1 cellular context compared by ENCODE assay signal in the genomic region with DNA sequence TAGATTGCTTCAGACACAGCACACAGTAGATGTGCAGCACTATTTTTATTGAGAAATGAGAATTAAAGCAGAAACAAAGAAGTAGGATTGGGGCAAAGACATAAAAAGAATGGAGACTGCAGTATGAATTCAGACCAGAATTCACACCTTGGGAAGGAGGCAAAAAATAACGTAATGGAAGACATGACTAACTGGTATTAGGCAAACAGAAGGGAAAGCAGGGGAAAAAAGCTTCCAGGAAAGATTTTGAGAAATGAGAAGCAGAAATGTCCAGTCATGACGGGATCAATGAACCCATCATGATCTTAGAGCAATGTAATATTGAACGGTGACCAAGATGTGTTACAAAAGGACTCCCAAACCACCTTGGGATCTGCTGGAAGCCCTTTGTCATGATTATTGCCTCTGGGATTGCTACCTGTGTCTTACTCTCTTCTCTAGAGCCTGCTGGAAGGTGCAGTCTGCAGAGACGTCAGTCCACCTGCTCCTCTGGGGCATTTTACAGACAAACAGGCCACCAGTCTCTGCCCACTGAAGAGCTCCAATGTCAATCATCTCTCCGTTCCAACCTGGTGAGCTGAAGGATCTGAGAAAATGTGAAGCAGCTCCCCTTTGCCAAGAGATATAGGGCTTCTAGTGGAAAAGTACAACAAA.
TF ChIP-seq lines count a peak whose summit lies in the region.

No MANE protein-coding gene starts in this region.

TF ChIP-seq in HepG2, 621 proteins besides CTCF, POLR2A, EP300 and RAD21:
- TF ChIP-seq ZNF496 (CRISPR knock-in tag; IDR thresholded peaks at IDR 0.05; ENCODE audit: insufficient replicate concordance) (no peak), ZNF629 (CRISPR knock-in tag; conservative IDR thresholded peaks at IDR 0.05) (no peak), GLI4 (CRISPR knock-in tag; IDR thresholded peaks at IDR 0.05; ENCODE audit: borderline replicate concordance) (no peak), ZNF780A (CRISPR knock-in tag; IDR thresholded peaks at IDR 0.05) (no peak), MBNL3 (CRISPR knock-in tag; conservative IDR thresholded peaks at IDR 0.05) (no peak), SSRP1 (CRISPR knock-in tag; IDR thresholded peaks at IDR 0.05) (no peak), MAFG (CRISPR knock-in tag; IDR thresholded peaks at IDR 0.05) (no peak)
- TF ChIP-seq, protein P1, sequence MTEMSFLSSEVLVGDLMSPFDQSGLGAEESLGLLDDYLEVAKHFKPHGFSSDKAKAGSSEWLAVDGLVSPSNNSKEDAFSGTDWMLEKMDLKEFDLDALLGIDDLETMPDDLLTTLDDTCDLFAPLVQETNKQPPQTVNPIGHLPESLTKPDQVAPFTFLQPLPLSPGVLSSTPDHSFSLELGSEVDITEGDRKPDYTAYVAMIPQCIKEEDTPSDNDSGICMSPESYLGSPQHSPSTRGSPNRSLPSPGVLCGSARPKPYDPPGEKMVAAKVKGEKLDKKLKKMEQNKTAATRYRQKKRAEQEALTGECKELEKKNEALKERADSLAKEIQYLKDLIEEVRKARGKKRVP (CRISPR knock-in tag; IDR thresholded peaks at IDR 0.05), result no peak
- TF ChIP-seq, protein P2, sequence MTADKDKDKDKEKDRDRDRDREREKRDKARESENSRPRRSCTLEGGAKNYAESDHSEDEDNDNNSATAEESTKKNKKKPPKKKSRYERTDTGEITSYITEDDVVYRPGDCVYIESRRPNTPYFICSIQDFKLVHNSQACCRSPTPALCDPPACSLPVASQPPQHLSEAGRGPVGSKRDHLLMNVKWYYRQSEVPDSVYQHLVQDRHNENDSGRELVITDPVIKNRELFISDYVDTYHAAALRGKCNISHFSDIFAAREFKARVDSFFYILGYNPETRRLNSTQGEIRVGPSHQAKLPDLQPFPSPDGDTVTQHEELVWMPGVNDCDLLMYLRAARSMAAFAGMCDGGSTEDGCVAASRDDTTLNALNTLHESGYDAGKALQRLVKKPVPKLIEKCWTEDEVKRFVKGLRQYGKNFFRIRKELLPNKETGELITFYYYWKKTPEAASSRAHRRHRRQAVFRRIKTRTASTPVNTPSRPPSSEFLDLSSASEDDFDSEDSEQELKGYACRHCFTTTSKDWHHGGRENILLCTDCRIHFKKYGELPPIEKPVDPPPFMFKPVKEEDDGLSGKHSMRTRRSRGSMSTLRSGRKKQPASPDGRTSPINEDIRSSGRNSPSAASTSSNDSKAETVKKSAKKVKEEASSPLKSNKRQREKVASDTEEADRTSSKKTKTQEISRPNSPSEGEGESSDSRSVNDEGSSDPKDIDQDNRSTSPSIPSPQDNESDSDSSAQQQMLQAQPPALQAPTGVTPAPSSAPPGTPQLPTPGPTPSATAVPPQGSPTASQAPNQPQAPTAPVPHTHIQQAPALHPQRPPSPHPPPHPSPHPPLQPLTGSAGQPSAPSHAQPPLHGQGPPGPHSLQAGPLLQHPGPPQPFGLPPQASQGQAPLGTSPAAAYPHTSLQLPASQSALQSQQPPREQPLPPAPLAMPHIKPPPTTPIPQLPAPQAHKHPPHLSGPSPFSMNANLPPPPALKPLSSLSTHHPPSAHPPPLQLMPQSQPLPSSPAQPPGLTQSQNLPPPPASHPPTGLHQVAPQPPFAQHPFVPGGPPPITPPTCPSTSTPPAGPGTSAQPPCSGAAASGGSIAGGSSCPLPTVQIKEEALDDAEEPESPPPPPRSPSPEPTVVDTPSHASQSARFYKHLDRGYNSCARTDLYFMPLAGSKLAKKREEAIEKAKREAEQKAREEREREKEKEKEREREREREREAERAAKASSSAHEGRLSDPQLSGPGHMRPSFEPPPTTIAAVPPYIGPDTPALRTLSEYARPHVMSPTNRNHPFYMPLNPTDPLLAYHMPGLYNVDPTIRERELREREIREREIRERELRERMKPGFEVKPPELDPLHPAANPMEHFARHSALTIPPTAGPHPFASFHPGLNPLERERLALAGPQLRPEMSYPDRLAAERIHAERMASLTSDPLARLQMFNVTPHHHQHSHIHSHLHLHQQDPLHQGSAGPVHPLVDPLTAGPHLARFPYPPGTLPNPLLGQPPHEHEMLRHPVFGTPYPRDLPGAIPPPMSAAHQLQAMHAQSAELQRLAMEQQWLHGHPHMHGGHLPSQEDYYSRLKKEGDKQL (CRISPR knock-in tag; IDR thresholded peaks at IDR 0.05; ENCODE audit: low read depth), result no peak
